ENCODE assay signal across 16 cellular contexts in the genomic region with DNA sequence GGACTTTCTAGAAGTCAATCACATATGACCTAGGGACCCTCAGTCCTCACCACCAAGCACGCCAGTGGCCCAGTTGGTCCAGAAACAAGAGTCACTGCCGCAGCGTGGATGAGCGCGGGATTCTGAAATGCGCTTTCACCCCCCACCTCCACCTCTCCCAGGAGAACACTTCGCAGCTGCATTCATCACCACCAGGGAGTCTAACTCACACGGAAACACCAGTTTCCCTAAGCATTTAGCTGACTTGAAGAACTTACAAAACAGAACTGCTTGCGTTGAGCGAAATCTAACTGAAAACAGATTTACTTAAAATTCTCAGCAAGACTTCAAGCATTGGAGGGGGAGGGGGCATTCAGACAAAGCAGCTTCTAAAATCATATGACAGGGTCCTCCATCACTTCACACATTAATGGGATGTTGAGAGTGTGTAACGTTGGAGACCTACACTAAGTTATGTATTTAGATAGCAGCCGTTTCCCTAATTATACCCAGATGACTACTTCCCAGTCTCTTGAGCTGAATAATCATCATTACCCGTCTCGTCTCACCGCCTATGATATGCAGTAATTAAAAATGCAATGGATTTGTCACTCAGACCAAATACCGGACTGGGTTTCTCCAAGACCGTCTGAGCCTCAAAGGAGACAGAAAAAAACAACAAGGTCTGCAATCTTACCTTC.
DNase-seq lines count a peak whose midpoint lies in the region; ATAC-seq and TF ChIP-seq lines count a peak whose summit lies in the region.
"Had no signal": no experiment of that assay in that cellular context is flagged by ENCODE, and none has a peak within 500 bp of the region (broad histone marks: within the 10 kb centered on the region; RNA-seq: fewer than 3 reads in every experiment).

No MANE protein-coding gene starts in this region.

- no peak for TF ChIP-seq EP300 in SK-N-SH (IDR thresholded peaks at IDR 0.05; ENCODE audit: borderline replicate concordance in 1 of 2, low read depth in 1 of 2, low read length in 1 of 2)

- peak; percentile 18 for DNase-seq in SK-N-SH
- DNase-seq in NOMO-1 treated with DMSO at 0.1 percent for 48 hours (lab: John Stamatoyannopoulos, UW; ENCODE audit: unreplicated experiment), result peak; percentile 65
- DNase-seq in fibroblast of the conjunctiva (ENCODE audit: low read depth), result peak; percentile 43
- DNase-seq in activated CD4-positive, alpha-beta T cell treated with anti-CD3 and anti-CD28 coated beads for 1 hour, result no peak
- DNase-seq: ACHN; activated CD4-positive, CD25-positive, alpha-beta regulatory T cell; activated T-cell treated with anti-CD3 and anti-CD28 coated beads, Interleukin-2, amount 50 U/mL, for 4 hours; anterior cingulate cortex; effector memory CD8-positive, alpha-beta T cell; hippocampal formation; midbrain; NCI-H146 had no signal

- H3K27ac ChIP-seq in SK-N-SH (ENCODE audit: low read depth in 2 of 2, low read length in 1 of 2), result no peak overlapping the region
- H3K27ac ChIP-seq in subcutaneous abdominal adipose tissue (ENCODE audit: low read depth, low read length), result no peak overlapping the region

- no peaks in the 10 kb centered on the region for H3K9me2 ChIP-seq in SK-N-SH

- H3K79me2 ChIP-seq in SK-N-SH (ENCODE audit: insufficient read depth), result no peaks in the 10 kb centered on the region

- no peak for TF ChIP-seq CTCF in SK-N-SH (IDR thresholded peaks at IDR 0.05)

- no peak for TF ChIP-seq RAD21 in SK-N-SH (IDR thresholded peaks at IDR 0.05; ENCODE audit: low read length)

- H3K9me3 ChIP-seq in SK-N-SH, result no peaks in the 10 kb centered on the region
- H3K9me3 ChIP-seq in subcutaneous abdominal adipose tissue (ENCODE audit: control insufficient read depth in 5 of 5, low read length in 5 of 5), result no peaks in the 10 kb centered on the region

- no peaks in the 10 kb centered on the region for H4K20me1 ChIP-seq in SK-N-SH (ENCODE audit: insufficient read depth)

- CTCF ChIA-PET in SK-N-SH (lab: Yijun Ruan, JAX), result interaction anchor here (0.8 to 1.5 kb wide), 2 partner anchors 9 to 12 kb away, joined by 4 to 5 read pairs; no protein-coding TSS in a partner anchor

- no peak overlapping the region for H3K4me3 ChIP-seq in SK-N-SH (ENCODE audit: low read depth in 2 of 2, low read length in 1 of 2)
- peak overlapping the region in 4 of 5 donors; percentile 2 to 45 (median 12) for H3K4me3 ChIP-seq in subcutaneous abdominal adipose tissue (ENCODE audit: low read depth in 1 of 5, low read length in 5 of 5)

- 84% methylated on average over 17 of the region's 17 CpGs for WGBS in SK-N-SH (ENCODE audit: low lambda C conversion rate)

- H3K4me2 ChIP-seq in SK-N-SH, result no peak overlapping the region

- H3K27me3 ChIP-seq in SK-N-SH (ENCODE audit: insufficient read depth) (no peaks in the 10 kb centered on the region), subcutaneous abdominal adipose tissue (ENCODE audit: control insufficient read depth in 5 of 5, insufficient read depth in 4 of 5, low read length in 5 of 5) (peaks cover 0 to 16% (median 0%) of the 10 kb centered on the region in 5 donors)

- no peak overlapping the region for H3K9ac ChIP-seq in SK-N-SH
- peak overlapping the region in 1 of 5 donors; percentile 28 for H3K9ac ChIP-seq in subcutaneous abdominal adipose tissue (ENCODE audit: low read length in 5 of 5)

- POLR2A ChIA-PET in SK-N-SH (lab: Yijun Ruan, JAX), result no interaction called here

- H3F3A ChIP-seq in SK-N-SH (replicated peaks; ENCODE audit: insufficient read depth), result no peaks in the 10 kb centered on the region

- ATAC-seq in SK-N-SH treated with all-trans-retinoic acid at 6 μM for 48 hours (no peak), HG03457 (IDR thresholded peaks at IDR 0.05; ENCODE audit: unreplicated experiment) (no peak), HG02973 (IDR thresholded peaks at IDR 0.05; ENCODE audit: unreplicated experiment) (no peak)
- ATAC-seq: activated T-cell treated with anti-CD3 and anti-CD28 coated beads, Interleukin-2, amount 50 U/mL, for 4 hours; effector memory CD8-positive, alpha-beta T cell had no signal

- H2AFZ ChIP-seq in SK-N-SH (ENCODE audit: low read depth), result no peak overlapping the region

- H3K4me1 ChIP-seq in SK-N-SH (ENCODE audit: control insufficient read depth in 1 of 2, insufficient read depth in 2 of 2, low read depth in 1 of 2, low read length in 1 of 2) (no peaks in the 10 kb centered on the region; a peak in 1 of 4 replicates), subcutaneous abdominal adipose tissue (ENCODE audit: control insufficient read depth in 5 of 5, insufficient read depth in 5 of 5, low read length in 5 of 5) (peaks cover 0 to 24% (median 17%) of the 10 kb centered on the region in 5 donors)

- no peaks in the 10 kb centered on the region for H3K36me3 ChIP-seq in SK-N-SH (replicated peaks in 1 of 2; ENCODE audit: control insufficient read depth in 1 of 2, insufficient read depth in 2 of 2, low read length in 1 of 2)
- no peaks in the 10 kb centered on the region for H3K36me3 ChIP-seq in subcutaneous abdominal adipose tissue (ENCODE audit: control insufficient read depth in 5 of 5, insufficient read depth in 5 of 5, low read length in 5 of 5)

TF ChIP-seq in SK-N-SH, 30 proteins besides CTCF, POLR2A, EP300 and RAD21:
- TF ChIP-seq ELF1 (IDR thresholded peaks at IDR 0.05) (no peak), TCF12 (IDR thresholded peaks at IDR 0.05) (no peak), FOXM1 (IDR thresholded peaks at IDR 0.05; ENCODE audit: low read depth) (no peak), MEF2A (IDR thresholded peaks at IDR 0.05; ENCODE audit: borderline replicate concordance, low read depth) (no peak)
- TF ChIP-seq, protein P1, sequence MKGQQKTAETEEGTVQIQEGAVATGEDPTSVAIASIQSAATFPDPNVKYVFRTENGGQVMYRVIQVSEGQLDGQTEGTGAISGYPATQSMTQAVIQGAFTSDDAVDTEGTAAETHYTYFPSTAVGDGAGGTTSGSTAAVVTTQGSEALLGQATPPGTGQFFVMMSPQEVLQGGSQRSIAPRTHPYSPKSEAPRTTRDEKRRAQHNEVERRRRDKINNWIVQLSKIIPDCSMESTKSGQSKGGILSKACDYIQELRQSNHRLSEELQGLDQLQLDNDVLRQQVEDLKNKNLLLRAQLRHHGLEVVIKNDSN (IDR thresholded peaks at IDR 0.05; ENCODE audit: borderline replicate concordance, low read depth), result no peak

TF ChIP-seq in SK-N-SH treated with all-trans-retinoic acid at 6 μM for 48 hours, 23 proteins besides CTCF, POLR2A, EP300 and RAD21:
- TF ChIP-seq SNAI2 (CRISPR knock-in tag; IDR thresholded peaks at IDR 0.05), result no peak
- no peak for TF ChIP-seq ZNF70 (CRISPR knock-in tag; IDR thresholded peaks at IDR 0.05)
- TF ChIP-seq ESRRG (CRISPR knock-in tag; IDR thresholded peaks at IDR 0.05), result no peak
- TF ChIP-seq GLIS3 (CRISPR knock-in tag; IDR thresholded peaks at IDR 0.05), result no peak
TF ChIP-seq in SK-N-SH treated with all-trans-retinoic acid at 6 μM for 48 hours: peak in this region for 0.

Comparison
In these comparisons a context has a peak if more than half of its experiments do, and no peak if none do; other contexts are left out.
1. H3K4me3 ChIP-seq: peak in subcutaneous abdominal adipose tissue (4 of 5); none in SK-N-SH (0 of 2).